ENCODE assay signal across 8 cellular contexts in the genomic region with DNA sequence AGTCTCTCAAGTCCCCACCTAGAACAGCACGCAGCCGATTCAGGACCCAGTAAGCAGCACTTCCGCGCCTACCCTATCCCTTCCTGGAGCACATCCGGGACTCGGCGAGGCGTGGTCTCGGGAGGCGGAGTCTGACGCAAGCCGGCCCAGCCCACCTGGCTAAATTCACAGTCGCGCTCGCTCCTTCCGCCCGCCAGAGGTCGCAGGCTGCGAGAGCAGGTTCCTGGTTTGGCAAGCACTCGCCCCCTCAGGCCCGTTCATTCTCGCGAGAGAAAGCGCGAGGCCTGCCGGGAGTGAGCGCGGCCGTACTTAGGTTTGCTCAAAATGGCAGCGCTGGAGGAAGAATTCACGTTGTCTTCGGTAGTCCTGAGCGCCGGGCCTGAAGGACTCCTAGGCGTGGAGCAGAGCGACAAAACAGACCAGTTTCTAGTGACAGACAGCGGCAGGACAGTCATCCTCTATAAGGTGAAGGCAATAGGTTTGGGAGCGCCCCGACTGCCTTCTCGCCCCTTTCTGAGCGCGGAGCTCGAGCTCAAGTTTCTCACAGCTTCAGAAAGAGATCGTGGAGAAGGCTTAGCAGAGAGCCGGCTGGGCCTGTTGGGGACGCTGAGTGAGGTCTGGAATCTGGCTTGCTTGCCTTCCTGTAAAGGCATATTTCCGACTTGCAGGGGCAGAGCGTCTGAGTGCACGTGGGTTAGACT. TPM values are rescaled to one million over a fixed set of nuclear protein-coding genes. Genes with fewer than 3 reads are reported as not detected.
DNase-seq lines count a peak whose midpoint lies in the region; ATAC-seq and TF ChIP-seq lines count a peak whose summit lies in the region.

A gene (plus strand): TSS at position 313 of the 701 bp plus-strand sequence. CDS start 12 bp downstream, at position 325.

- H3K27ac ChIP-seq in C4-2B (peak within 1 kb of the TSS; percentile 91), colonic mucosa (peak within 1 kb of the TSS; percentile 63), layer of hippocampus (ENCODE audit: low read depth, low read length) (peak within 1 kb of the TSS; percentile 78)

- H3K9me3 Mint-ChIP-seq in activated CD4-positive, alpha-beta T cell treated with anti-CD3 and anti-CD28 coated beads, Interleukin-2, amount 10 ng/mL, durations not matched to agents 24 days and 14 days: peaks cover 5% of the 10 kb centered on the region

- H3K36me3 Mint-ChIP-seq in activated CD4-positive, alpha-beta T cell treated with anti-CD3 and anti-CD28 coated beads, Interleukin-2, amount 10 ng/mL, durations not matched to agents 24 days and 14 days (ENCODE audit: low read depth): peaks cover 27% of the 10 kb centered on the region

- H3K9me3 ChIP-seq in colonic mucosa: no peaks in the 10 kb centered on the region

- peak within 1 kb of the TSS; percentile 96 for H3K27ac Mint-ChIP-seq in activated CD4-positive, alpha-beta T cell treated with anti-CD3 and anti-CD28 coated beads, Interleukin-2, amount 10 ng/mL, durations not matched to agents 24 days and 14 days

- TF ChIP-seq CTCF in C4-2B (conservative IDR thresholded peaks at IDR 0.05) (peak; percentile 98), colonic mucosa (IDR thresholded peaks at IDR 0.05) (peak; percentile 95)

- peak within 1 kb of the TSS; percentile 91 to 97 for H3K9ac ChIP-seq in colonic mucosa (ENCODE audit: low read depth in 2 of 2, low read length in 2 of 2)

- no peaks in the 10 kb centered on the region for H3K4me1 ChIP-seq in colonic mucosa

- peak within 1 kb of the TSS; percentile 78 for H3K4me3 ChIP-seq in colonic mucosa

- peaks cover 4% of the 10 kb centered on the region for H3K27me3 Mint-ChIP-seq in activated CD4-positive, alpha-beta T cell treated with anti-CD3 and anti-CD28 coated beads, Interleukin-2, amount 10 ng/mL, durations not matched to agents 24 days and 14 days

- H3K27me3 ChIP-seq in colonic mucosa (no peaks in the 10 kb centered on the region), layer of hippocampus (ENCODE audit: control insufficient read depth, insufficient read depth, low read length) (no peaks in the 10 kb centered on the region)

- peak; percentile 98 for ATAC-seq in GM19328 (IDR thresholded peaks at IDR 0.05; ENCODE audit: unreplicated experiment)
- ATAC-seq in HG03520 (IDR thresholded peaks at IDR 0.05; ENCODE audit: unreplicated experiment): peak; percentile 96

- H3K36me3 ChIP-seq in colonic mucosa: no peaks in the 10 kb centered on the region

- H3K4me3 Mint-ChIP-seq in activated CD4-positive, alpha-beta T cell treated with anti-CD3 and anti-CD28 coated beads, Interleukin-2, amount 10 ng/mL, durations not matched to agents 24 days and 14 days: peak within 1 kb of the TSS; percentile 90

- peak; percentile 95 for DNase-seq in NCI-H526 treated with DMSO at 0.1 percent for 48 hours (lab: John Stamatoyannopoulos, UW)
- peak; percentile 100 for DNase-seq in activated CD4-positive, alpha-beta T cell treated with anti-CD3 and anti-CD28 coated beads, Interleukin-2, amount 10 ng/mL, durations not matched to agents 24 days and 14 days
- peak; percentile 100 for DNase-seq in colonic mucosa
- DNase-seq in stimulated activated CD4-positive, alpha-beta T cell treated with anti-CD3 and anti-CD28 coated beads, Interleukin-1b, Interleukin-23, amount 100 ng/mL, for 4 hours (ENCODE audit: low read depth in 2 of 2): peak; percentile 97 to 99

- peaks cover 16% of the 10 kb centered on the region for H3K4me1 Mint-ChIP-seq in activated CD4-positive, alpha-beta T cell treated with anti-CD3 and anti-CD28 coated beads, Interleukin-2, amount 10 ng/mL, durations not matched to agents 24 days and 14 days

- intact Hi-C loops in activated CD4-positive, alpha-beta T cell treated with anti-CD3 and anti-CD28 coated beads, Interleukin-2, amount 10 ng/mL, durations not matched to agents 24 days and 14 days (cut with micrococcal nuclease): loop anchor here (1.0 to 5.0 kb wide), 4 partner anchors 108 to 472 kb away; a partner anchor contains a TSS
- intact Hi-C loops in colonic mucosa (cut with DNase I): no loop called here

RNA-seq across cellular contexts. Expression of the gene that starts here (rescaled TPM):
- 110 and 118 TPM in 2 replicates for total RNA-seq in activated CD4-positive, alpha-beta T cell treated with anti-CD3 and anti-CD28 coated beads, Interleukin-2, amount 10 ng/mL, durations not matched to agents 24 days and 14 days
- 10 to 100 TPM; 27.8 to 43.3 TPM for total RNA-seq in colonic mucosa

Comparison
In these comparisons a context has a peak if more than half of its experiments do, and no peak if none do; other contexts are left out.
1. Peak in every context shown above with its lines: DNase-seq, ATAC-seq, H3K4me3 ChIP-seq and H3K27ac ChIP-seq.